ENCODE assay signal across 20 cellular contexts in genomic region chr3:158095302-158095997, GRCh38. TPM values are rescaled to one million over a fixed set of nuclear protein-coding genes. Genes with fewer than 3 reads are reported as not detected.
A peak's percentile ranks its signal among the peaks of the same experiment; 100 is the strongest.
DNase-seq lines count a peak whose midpoint lies in the region; ATAC-seq and TF ChIP-seq lines count a peak whose summit lies in the region.
"Had no signal": no experiment of that assay in that cellular context is flagged by ENCODE, and none has a peak within 500 bp of the region (broad histone marks: within the 10 kb centered on the region; RNA-seq: fewer than 3 reads in every experiment).

No MANE protein-coding gene starts in this region.

- H3K36me3 Mint-ChIP-seq in activated CD4-positive, alpha-beta T cell treated with anti-CD3 and anti-CD28 coated beads, Interleukin-2, amount 10 ng/mL, durations not matched to agents 24 days and 14 days (ENCODE audit: low read depth), result peaks cover 5% of the 10 kb centered on the region
- H3K36me3 Mint-ChIP-seq in endothelial cell (ENCODE audit: low read depth, unreplicated experiment), result no peaks in the 10 kb centered on the region

- H3K14ac ChIP-seq in trophoblast cell (ENCODE audit: low read length), result no peak overlapping the region

- H3K27me3 ChIP-seq in trophoblast cell (ENCODE audit: insufficient read depth, low read length), result peaks cover 30% of the 10 kb centered on the region

- no peak overlapping the region for H4K12ac ChIP-seq in trophoblast cell (ENCODE audit: low read depth, low read length)

- H3K23ac ChIP-seq in trophoblast cell (ENCODE audit: low read length), result no peak overlapping the region

- H3K79me1 ChIP-seq in trophoblast cell (ENCODE audit: low read length), result no peaks in the 10 kb centered on the region

- H2BK5ac ChIP-seq in trophoblast cell (ENCODE audit: low read depth, low read length, poor library complexity), result no peak overlapping the region

- H2BK120ac ChIP-seq in trophoblast cell (ENCODE audit: insufficient read depth, low read length, poor library complexity), result no peak overlapping the region

- no peak overlapping the region for H4K91ac ChIP-seq in trophoblast cell (ENCODE audit: low read depth, low read length)

- H3K27ac Mint-ChIP-seq in activated CD4-positive, alpha-beta T cell treated with anti-CD3 and anti-CD28 coated beads, Interleukin-2, amount 10 ng/mL, durations not matched to agents 24 days and 14 days, result peak overlapping the region; percentile 5
- no peak overlapping the region for H3K27ac Mint-ChIP-seq in endothelial cell (ENCODE audit: unreplicated experiment)
- H3K27ac Mint-ChIP-seq: CD4-positive, alpha-beta T cell had no signal

- no peak overlapping the region for H3K4me3 Mint-ChIP-seq in activated CD4-positive, alpha-beta T cell treated with anti-CD3 and anti-CD28 coated beads, Interleukin-2, amount 10 ng/mL, durations not matched to agents 24 days and 14 days
- peak overlapping the region; percentile 25 for H3K4me3 Mint-ChIP-seq in endothelial cell (ENCODE audit: unreplicated experiment)
- H3K4me3 Mint-ChIP-seq: CD4-positive, alpha-beta T cell had no signal

- intact Hi-C loops in activated CD4-positive, alpha-beta T cell treated with anti-CD3 and anti-CD28 coated beads, Interleukin-2, amount 10 ng/mL, durations not matched to agents 24 days and 14 days (cut with micrococcal nuclease), result loop anchor here (1.0 to 10.0 kb wide), 5 partner anchors 8 to 707 kb away; partner anchors contain the start of genes MFSD1 and PTX3

- H3K9me3 Mint-ChIP-seq in activated CD4-positive, alpha-beta T cell treated with anti-CD3 and anti-CD28 coated beads, Interleukin-2, amount 10 ng/mL, durations not matched to agents 24 days and 14 days, result peaks cover 6% of the 10 kb centered on the region
- no peaks in the 10 kb centered on the region for H3K9me3 Mint-ChIP-seq in endothelial cell (ENCODE audit: unreplicated experiment)

- peaks cover 15% of the 10 kb centered on the region for H3K4me1 Mint-ChIP-seq in activated CD4-positive, alpha-beta T cell treated with anti-CD3 and anti-CD28 coated beads, Interleukin-2, amount 10 ng/mL, durations not matched to agents 24 days and 14 days
- peaks cover 6% of the 10 kb centered on the region for H3K4me1 Mint-ChIP-seq in endothelial cell (ENCODE audit: unreplicated experiment)

- no peak overlapping the region for H3K27ac ChIP-seq in trophoblast cell (ENCODE audit: low read depth, low read length)
- H3K27ac ChIP-seq: sigmoid colon, SK-N-MC, thoracic aorta had no signal

- no peaks in the 10 kb centered on the region for H3K36me3 ChIP-seq in trophoblast cell (ENCODE audit: control insufficient read depth in 1 of 2, insufficient read depth in 2 of 2, low read length in 2 of 2)
- H3K36me3 ChIP-seq: sigmoid colon, thoracic aorta had no signal

- no peak overlapping the region for H2AK5ac ChIP-seq in trophoblast cell (ENCODE audit: low read length)

- H3K27me3 Mint-ChIP-seq in activated CD4-positive, alpha-beta T cell treated with anti-CD3 and anti-CD28 coated beads, Interleukin-2, amount 10 ng/mL, durations not matched to agents 24 days and 14 days, result peaks cover 88% of the 10 kb centered on the region
- peaks cover 14% of the 10 kb centered on the region for H3K27me3 Mint-ChIP-seq in endothelial cell (ENCODE audit: unreplicated experiment)

- H3K9ac ChIP-seq in trophoblast cell (ENCODE audit: low read length), result no peak overlapping the region

- H2AFZ ChIP-seq in trophoblast cell (ENCODE audit: insufficient read depth, low read length, poor library complexity), result no peak overlapping the region

- H3K79me2 ChIP-seq in trophoblast cell (ENCODE audit: control insufficient read depth, insufficient read depth, low read length, poor library complexity), result no peaks in the 10 kb centered on the region

- peaks cover 5 to 10% of the 10 kb centered on the region in 2 experiments for H3K4me1 ChIP-seq in trophoblast cell (ENCODE audit: control insufficient read depth in 1 of 2, insufficient read depth in 2 of 2, low read length in 2 of 2)

- H2BK12ac ChIP-seq in trophoblast cell (ENCODE audit: low read length), result no peak overlapping the region

- no peak overlapping the region for H3K18ac ChIP-seq in trophoblast cell (ENCODE audit: low read length)

- no CpG with 5 or more reads among the region's 24 CpGs for WGBS in trophoblast cell (ENCODE audit: extremely low coverage, insufficient coverage, insufficient read length)

- no peak for TF ChIP-seq CTCF in endothelial cell (IDR thresholded peaks at IDR 0.05; ENCODE audit: unreplicated experiment)

- H3K4ac ChIP-seq in trophoblast cell (ENCODE audit: low read depth, low read length), result no peak overlapping the region

- ATAC-seq in HG02759 (IDR thresholded peaks at IDR 0.05; ENCODE audit: unreplicated experiment) (peak; percentile 3), HG03571 (IDR thresholded peaks at IDR 0.05; ENCODE audit: unreplicated experiment) (no peak)

- H3K4me2 ChIP-seq in trophoblast cell (ENCODE audit: low read length), result peak overlapping the region; percentile 65

- peak; percentile 67 for DNase-seq in activated CD4-positive, alpha-beta T cell treated with anti-CD3 and anti-CD28 coated beads, Interleukin-2, amount 10 ng/mL, durations not matched to agents 24 days and 14 days
- DNase-seq in activated CD4-positive, alpha-beta T cell treated with anti-CD3 and anti-CD28 coated beads for 48 hours, result no peak
- DNase-seq in endothelial cell (ENCODE audit: low spot score), result peak; percentile 21
- no peak for DNase-seq in trophoblast cell
- no peak for DNase-seq in NCI-H1930 (lab: John Stamatoyannopoulos, UW)
- DNase-seq in DMS 273 (lab: John Stamatoyannopoulos, UW; ENCODE audit: unreplicated experiment), result no peak
- DNase-seq: 8988T; activated CD8-positive, alpha-beta memory T cell treated with anti-CD3 and anti-CD28 coated beads for 24 hours; HCEC 1CT; hypothalamus; NCI-H446 treated with DMSO at 0.1 percent for 48 hours; OCI-M1; sigmoid colon; stimulated activated CD4-positive, alpha-beta T cell treated with anti-CD3 and anti-CD28 coated beads, Interleukin-2, amount 100 ng/mL, for 48 hours; stimulated activated CD8-positive, alpha-beta memory T cell treated with anti-CD3 and anti-CD28 coated beads, Interleukin-4, amount 100 ng/mL, for 48 hours had no signal

- H3K9me3 ChIP-seq in trophoblast cell (ENCODE audit: insufficient read depth, low read depth, low read length), result no peaks in the 10 kb centered on the region
- H3K9me3 ChIP-seq: sigmoid colon, thoracic aorta had no signal

- no peak overlapping the region for H4K8ac ChIP-seq in trophoblast cell (ENCODE audit: low read depth, low read length)

- no peak overlapping the region for H3K4me3 ChIP-seq in trophoblast cell (ENCODE audit: low read depth, low read length)
- H3K4me3 ChIP-seq: sigmoid colon, SK-N-MC had no signal

RNA-seq across cellular contexts. Expression of gene SHOX2, which starts 10.8 kb away (rescaled TPM):
- not detected in 2 replicates for total RNA-seq in activated CD4-positive, alpha-beta T cell treated with anti-CD3 and anti-CD28 coated beads, Interleukin-2, amount 10 ng/mL, durations not matched to agents 24 days and 14 days
- 0.54 TPM for total RNA-seq in endothelial cell (ENCODE audit: unreplicated experiment)
- 0.03 and 0.04 TPM in 2 replicates for polyA plus RNA-seq in trophoblast cell (2013)
- total RNA-seq: CD4-positive, alpha-beta T cell had no signal

RNA-seq across cellular contexts. Expression of gene RSRC1, which starts 14.4 kb away (rescaled TPM):
- total RNA-seq in activated CD4-positive, alpha-beta T cell treated with anti-CD3 and anti-CD28 coated beads, Interleukin-2, amount 10 ng/mL, durations not matched to agents 24 days and 14 days, result 41.7 and 44.6 TPM in 2 replicates
- total RNA-seq in endothelial cell (ENCODE audit: unreplicated experiment), result 24.7 TPM
- 18.9 and 21.6 TPM in 2 replicates for polyA plus RNA-seq in trophoblast cell (2013)

Comparison
In these comparisons a context has a peak if more than half of its experiments do, and no peak if none do; other contexts are left out.
1. DNase-seq: peak in activated CD4-positive, alpha-beta T cell treated with anti-CD3 and anti-CD28 coated beads, Interleukin-2, amount 10 ng/mL, durations not matched to agents 24 days and 14 days (single experiment) and endothelial cell (single experiment); none in activated CD4-positive, alpha-beta T cell treated with anti-CD3 and anti-CD28 coated beads for 48 hours (single experiment), trophoblast cell (0 of 2), NCI-H1930 (0 of 2) and DMS 273 (single experiment).